Comparison of ENCODE assay signal across 18 cellular contexts in genomic region chr13:25384747-25385270, GRCh38. TPM values are rescaled to one million over a fixed set of nuclear protein-coding genes. Genes with fewer than 3 reads are reported as not detected.
A peak's percentile ranks its signal among the peaks of the same experiment; 100 is the strongest.
DNase-seq lines count a peak whose midpoint lies in the region; ATAC-seq and TF ChIP-seq lines count a peak whose summit lies in the region.
"Had no signal": no experiment of that assay in that cellular context is flagged by ENCODE, and none has a peak within 500 bp of the region (broad histone marks: within the 10 kb centered on the region; RNA-seq: fewer than 3 reads in every experiment).

No MANE protein-coding gene starts in this region.

- intact Hi-C loops in tibial artery (cut with DNase I; ENCODE audit: low total_unique reads), result no loop called here

- H3K9ac ChIP-seq in smooth muscle cell (ENCODE audit: low read depth), result no peak overlapping the region
- H3K9ac ChIP-seq: KMS-11 had no signal

- H3K27me3 ChIP-seq in H7 (ENCODE audit: control insufficient read depth, insufficient read depth, low read length) (no peaks in the 10 kb centered on the region), smooth muscle cell (ENCODE audit: low read depth) (no peaks in the 10 kb centered on the region), tibial artery (peaks cover 0 to 5% of the 10 kb centered on the region in 2 donors)

- H3K4me3 Mint-ChIP-seq in WTC11 (no peak overlapping the region), glutamatergic neuron (ENCODE audit: unreplicated experiment) (peak overlapping the region; percentile 61)
- H3K4me3 Mint-ChIP-seq: CD4-positive, CD25-positive, alpha-beta regulatory T cell had no signal

- H3K27me3 Mint-ChIP-seq in WTC11 (ENCODE audit: low read depth) (no peaks in the 10 kb centered on the region), glutamatergic neuron (ENCODE audit: unreplicated experiment) (peaks cover 4% of the 10 kb centered on the region)

- H3K9me3 ChIP-seq in smooth muscle cell (replicated peaks; ENCODE audit: low read depth) (no peaks in the 10 kb centered on the region), tibial artery (no peaks in the 10 kb centered on the region)
- H3K9me3 ChIP-seq: Caco-2, SJSA1 had no signal

- 32% methylated on average over 3 of the region's 3 CpGs for WGBS in smooth muscle cell (ENCODE audit: low lambda C conversion rate)

- H4K20me1 ChIP-seq in smooth muscle cell (ENCODE audit: low read depth), result no peaks in the 10 kb centered on the region

- CTCF ChIA-PET in WTC11 (lab: Charles Lee), result interaction anchor here (1.0 to 1.8 kb wide), 2 partner anchors 8 to 10 kb away, joined by 3 to 10 read pairs; no protein-coding TSS in a partner anchor

- no peaks in the 10 kb centered on the region; the same call in 1 of the 2 replicates for H3K9me3 Mint-ChIP-seq in WTC11
- peaks cover 9% of the 10 kb centered on the region for H3K9me3 Mint-ChIP-seq in glutamatergic neuron (ENCODE audit: unreplicated experiment)

- H3K27ac ChIP-seq in smooth muscle cell (ENCODE audit: low read depth), result no peak overlapping the region
- no peak overlapping the region for H3K27ac ChIP-seq in tibial artery
- H3K27ac ChIP-seq: KMS-11, SJSA1 had no signal

- no peaks in the 10 kb centered on the region for H3K36me3 ChIP-seq in H7 (replicated peaks; ENCODE audit: control insufficient read depth, insufficient read depth, low read length)
- H3K36me3 ChIP-seq in smooth muscle cell (ENCODE audit: low read depth), result no peaks in the 10 kb centered on the region
- H3K36me3 ChIP-seq in tibial artery, result no peaks in the 10 kb centered on the region
- H3K36me3 ChIP-seq: SJSA1 had no signal

- H3K4me1 ChIP-seq in smooth muscle cell (ENCODE audit: low read depth) (no peaks in the 10 kb centered on the region), tibial artery (no peaks in the 10 kb centered on the region)
- H3K4me1 ChIP-seq: Caco-2, SJSA1 had no signal

- H3K4me3 ChIP-seq in H7 (ENCODE audit: insufficient read depth, low read depth, low read length) (no peak overlapping the region), smooth muscle cell (no peak overlapping the region), tibial artery (no peak overlapping the region)
- H3K4me3 ChIP-seq: SJSA1 had no signal

- H3K79me2 ChIP-seq in smooth muscle cell (ENCODE audit: low read depth), result no peaks in the 10 kb centered on the region

- TF ChIP-seq CTCF in WTC11 (IDR thresholded peaks at IDR 0.05) (no peak), glutamatergic neuron (IDR thresholded peaks at IDR 0.05; ENCODE audit: partially characterized antibody, unreplicated experiment) (no peak), smooth muscle cell (IDR thresholded peaks at IDR 0.05; ENCODE audit: borderline replicate concordance, insufficient read depth, poor library complexity, severe bottlenecking) (no peak), tibial artery (IDR thresholded peaks at IDR 0.05) (no peak)

- H3K36me3 Mint-ChIP-seq in WTC11 (no peaks in the 10 kb centered on the region), glutamatergic neuron (ENCODE audit: unreplicated experiment) (peaks cover 13% of the 10 kb centered on the region)
- H3K36me3 Mint-ChIP-seq: CD4-positive, CD25-positive, alpha-beta regulatory T cell had no signal

- no peaks in the 10 kb centered on the region for H3F3A ChIP-seq in smooth muscle cell (ENCODE audit: low read depth)

- ATAC-seq in WTC11 (peak; percentile 65), HG03342 (IDR thresholded peaks at IDR 0.05; ENCODE audit: unreplicated experiment) (no peak)

- POLR2A ChIA-PET in WTC11 (lab: Charles Lee), result no interaction called here

- H3K27ac Mint-ChIP-seq in WTC11 (no peak overlapping the region), glutamatergic neuron (ENCODE audit: unreplicated experiment) (peak overlapping the region; percentile 90)

- peak overlapping the region; percentile 54 for H2AFZ ChIP-seq in smooth muscle cell (ENCODE audit: low read depth)

- DNase-seq in H7, result peak; percentile 53
- no peak for DNase-seq in WTC11 (ENCODE audit: low spot score)
- DNase-seq in glutamatergic neuron, result peak; percentile 33
- no peak for DNase-seq in smooth muscle cell (lab: John Stamatoyannopoulos, UW; ENCODE audit: unreplicated experiment)
- no peak for DNase-seq in tibial artery
- DNase-seq in SW480 (ENCODE audit: low spot score), result no peak
- DNase-seq: Caco-2; CD4-positive, CD25-positive, alpha-beta regulatory T cell; DND-41; HCEC 1CT; NCI-H1694 treated with DMSO at 0.1 percent for 48 hours; NCI-H446; NCI-H526 treated with DMSO at 0.1 percent for 48 hours; OCI-M1 had no signal

- H3K4me1 Mint-ChIP-seq in WTC11, result peaks cover 14% of the 10 kb centered on the region
- peaks cover 34% of the 10 kb centered on the region for H3K4me1 Mint-ChIP-seq in glutamatergic neuron (ENCODE audit: low read depth, unreplicated experiment)
- H3K4me1 Mint-ChIP-seq: CD4-positive, CD25-positive, alpha-beta regulatory T cell had no signal

- no peak overlapping the region for H3K4me2 ChIP-seq in smooth muscle cell
- H3K4me2 ChIP-seq: KMS-11 had no signal

TF ChIP-seq in WTC11, 78 proteins besides CTCF, POLR2A, EP300 and RAD21:
- TF ChIP-seq RORB (CRISPR knock-in tag; IDR thresholded peaks at IDR 0.05), result no peak
- TF ChIP-seq, protein P1, sequence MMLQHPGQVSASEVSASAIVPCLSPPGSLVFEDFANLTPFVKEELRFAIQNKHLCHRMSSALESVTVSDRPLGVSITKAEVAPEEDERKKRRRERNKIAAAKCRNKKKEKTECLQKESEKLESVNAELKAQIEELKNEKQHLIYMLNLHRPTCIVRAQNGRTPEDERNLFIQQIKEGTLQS (CRISPR knock-in tag; conservative IDR thresholded peaks at IDR 0.05), result no peak
- no peak for TF ChIP-seq ZNF263 (CRISPR knock-in tag; IDR thresholded peaks at IDR 0.05; ENCODE audit: low read depth)
- no peak for TF ChIP-seq ZNF512 (CRISPR knock-in tag; IDR thresholded peaks at IDR 0.05; ENCODE audit: borderline replicate concordance)
- TF ChIP-seq, protein P2, sequence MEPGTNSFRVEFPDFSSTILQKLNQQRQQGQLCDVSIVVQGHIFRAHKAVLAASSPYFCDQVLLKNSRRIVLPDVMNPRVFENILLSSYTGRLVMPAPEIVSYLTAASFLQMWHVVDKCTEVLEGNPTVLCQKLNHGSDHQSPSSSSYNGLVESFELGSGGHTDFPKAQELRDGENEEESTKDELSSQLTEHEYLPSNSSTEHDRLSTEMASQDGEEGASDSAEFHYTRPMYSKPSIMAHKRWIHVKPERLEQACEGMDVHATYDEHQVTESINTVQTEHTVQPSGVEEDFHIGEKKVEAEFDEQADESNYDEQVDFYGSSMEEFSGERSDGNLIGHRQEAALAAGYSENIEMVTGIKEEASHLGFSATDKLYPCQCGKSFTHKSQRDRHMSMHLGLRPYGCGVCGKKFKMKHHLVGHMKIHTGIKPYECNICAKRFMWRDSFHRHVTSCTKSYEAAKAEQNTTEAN (CRISPR knock-in tag; IDR thresholded peaks at IDR 0.05), result no peak
- no peak for TF ChIP-seq NFE2L1 (CRISPR knock-in tag; IDR thresholded peaks at IDR 0.05)
- no peak for TF ChIP-seq ELF4 (CRISPR knock-in tag; IDR thresholded peaks at IDR 0.05; ENCODE audit: low read depth)
- TF ChIP-seq PRDM15 (CRISPR knock-in tag; IDR thresholded peaks at IDR 0.05), result no peak
- no peak for TF ChIP-seq SP1 (CRISPR knock-in tag; conservative IDR thresholded peaks at IDR 0.05)
- no peak for TF ChIP-seq MYBL2 (CRISPR knock-in tag; IDR thresholded peaks at IDR 0.05)
TF ChIP-seq in WTC11: peak in this region for 0.

RNA-seq across cellular contexts. Expression of gene ATP8A2, which starts 13.0 kb away (rescaled TPM):
- total RNA-seq in H7 (2014; rRNA removed; shearing (Covaris generic)), result 0.38 and 0.59 TPM in 2 replicates
- 4.0 to 5.2 TPM (median 5.0 TPM) in 3 replicates for total RNA-seq in WTC11 (2021)
- total RNA-seq in glutamatergic neuron (ENCODE audit: unreplicated experiment), result 70.1 TPM
- under 0.01 and 0.04 TPM in 2 replicates for total RNA-seq in smooth muscle cell
- polyA plus RNA-seq in smooth muscle cell, result 0.06 TPM in 1 of 2 replicates, not detected in the other
- total RNA-seq: G401 had no signal

Comparison
In these comparisons a context has a peak if more than half of its experiments do, and no peak if none do; other contexts are left out.
1. DNase-seq: peak in H7 (single experiment) and glutamatergic neuron (single experiment); none in WTC11 (single experiment), smooth muscle cell (single experiment), tibial artery (0 of 2) and SW480 (single experiment).
2. RNA of gene ATP8A2, which starts 13.0 kb away (total RNA-seq): 70.1 TPM in glutamatergic neuron (single experiment); 4.0 to 5.2 TPM in WTC11, 0.38 to 0.59 TPM in H7 and under 0.01 to 0.04 TPM in smooth muscle cell; every median in the first group is over 10 times any median in the second.